16 cellular contexts compared by ENCODE assay signal in genomic region chr2:112787294-112787693, GRCh38. TPM values are rescaled to one million over a fixed set of nuclear protein-coding genes. Genes with fewer than 3 reads are reported as not detected.
"Had no signal": no experiment of that assay in that cellular context is flagged by ENCODE, and none has a peak within 500 bp of the region (broad histone marks: within the 10 kb centered on the region; RNA-seq: fewer than 3 reads in every experiment).

No MANE protein-coding gene starts in this region.

- DNase-seq: activated CD4-positive, alpha-beta T cell treated with anti-CD3 and anti-CD28 coated beads, Interleukin-2, amount 10 ng/mL, durations not matched to agents 24 days and 14 days; activated CD8-positive, alpha-beta T cell treated with anti-CD3 and anti-CD28 coated beads for 36 hours; activated effector memory CD4-positive, alpha-beta T cell treated with Interleukin-2 at 50 U/mL for 16 hours; activated T-cell treated with anti-CD3 and anti-CD28 coated beads, Interleukin-2, amount 50 U/mL, for 24 hours; cerebellar nuclear complex; effector memory CD4-positive, alpha-beta T cell; head of caudate nucleus; left lung; retina; stimulated activated naive B cell treated with anti-CD40 and anti-IgM and Interleukin-4, amounts not matched to agents 10 μg/mL and 1 μg/mL and 100 μg/mL, for 72 hours; T1000; upper lobe of right lung had no signal

- H3K4me1 ChIP-seq: ascending aorta, parathyroid adenoma, upper lobe of right lung had no signal

- H3K27ac ChIP-seq: ascending aorta, parathyroid adenoma, thoracic aorta, upper lobe of right lung had no signal

- H3K36me3 ChIP-seq: ascending aorta, left lung, thoracic aorta, upper lobe of right lung had no signal

- H2AFZ ChIP-seq: parathyroid adenoma had no signal

- H3K79me2 ChIP-seq: parathyroid adenoma had no signal

- H3K27me3 ChIP-seq: ascending aorta, left lung, upper lobe of right lung had no signal

- H3K4me3 ChIP-seq: ascending aorta, left lung, thoracic aorta, upper lobe of right lung had no signal

- H3K9me3 ChIP-seq: ascending aorta, left lung, thoracic aorta, upper lobe of right lung had no signal

RNA-seq across cellular contexts. Expression of gene IL1A, which starts 3.0 kb away (rescaled TPM):
- total RNA-seq: ascending aorta, lung microvascular endothelial cell had no signal

RNA-seq across cellular contexts. Expression of gene CKAP2L, which starts 22.9 kb away (rescaled TPM):
- total RNA-seq: ascending aorta had no signal

RNA-seq across cellular contexts. Expression of gene IL1B, which starts 49.3 kb away (rescaled TPM):
- total RNA-seq: activated CD8-positive, alpha-beta T cell treated with anti-CD3 and anti-CD28 coated beads for 36 hours; ascending aorta; lung microvascular endothelial cell had no signal
